ENCODE assay signal across 13 cellular contexts in the genomic region with DNA sequence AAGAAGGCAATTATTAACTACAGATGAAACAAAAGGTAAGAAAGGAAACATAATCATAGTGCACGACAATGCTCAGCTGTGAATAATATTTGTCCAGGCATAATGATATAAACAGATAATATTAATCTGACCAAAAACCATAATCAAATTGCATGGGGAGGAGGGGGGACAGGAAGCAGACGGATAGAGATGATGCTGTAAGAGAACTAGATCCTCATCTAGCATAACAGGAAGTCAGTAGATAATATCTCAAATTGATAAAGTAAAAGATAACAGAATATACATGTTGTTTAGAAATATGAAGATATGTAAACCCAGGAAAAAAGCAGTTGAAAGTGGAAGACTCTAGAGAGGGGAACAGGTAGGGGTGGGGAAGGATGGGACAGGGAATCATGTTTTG.
DNase-seq lines count a peak whose midpoint lies in the region; ATAC-seq and TF ChIP-seq lines count a peak whose summit lies in the region.
"Had no signal": no experiment of that assay in that cellular context is flagged by ENCODE, and none has a peak within 500 bp of the region (broad histone marks: within the 10 kb centered on the region; RNA-seq: fewer than 3 reads in every experiment).

No MANE protein-coding gene starts in this region.

- POLR2A ChIA-PET in CD4-positive, alpha-beta T cell (lab: Charles Lee) = interaction anchor here (0.6 to 1.8 kb wide), 4 partner anchors 9 to 345 kb away, joined by 3 to 8 read pairs (median 4); a partner anchor contains a TSS
- POLR2A ChIA-PET in CD4-positive, alpha-beta memory T cell (lab: Charles Lee; ENCODE audit: partially characterized antibody) = interaction anchor here (1.2 to 2.8 kb wide), 2 partner anchors 20 to 381 kb away, joined by 3 to 9 read pairs; a partner anchor contains a TSS
- POLR2A ChIA-PET in naive thymus-derived CD8-positive, alpha-beta T cell (lab: Charles Lee) = interaction anchor here (1.0 kb wide), 1 partner anchor 20 kb away, joined by 3 read pairs; no protein-coding TSS in a partner anchor

- H3K4me3 ChIP-seq in CD4-positive, alpha-beta memory T cell (ENCODE audit: low read length in 2 of 2) = no peak overlapping the region
- H3K4me3 ChIP-seq: GM23248, HAP-1 had no signal

- no peak overlapping the region for H3K27ac ChIP-seq in CD4-positive, alpha-beta T cell (ENCODE audit: low read depth, low read length)
- H3K27ac ChIP-seq in CD4-positive, alpha-beta memory T cell (ENCODE audit: low read depth, low read length) = no peak overlapping the region
- H3K27ac ChIP-seq: C4-2B, GM23248 had no signal

- no peak for ATAC-seq in CD4-positive, alpha-beta T cell (ENCODE audit: poor library complexity)
- ATAC-seq in naive thymus-derived CD8-positive, alpha-beta T cell = peak in 1 of 2 donors; percentile 25
- ATAC-seq: CD8-positive, alpha-beta T cell had no signal

- peaks cover 4% of the 10 kb centered on the region for H3K9me3 ChIP-seq in CD4-positive, alpha-beta T cell (ENCODE audit: control insufficient read depth, low read length)
- no peaks in the 10 kb centered on the region for H3K9me3 ChIP-seq in CD4-positive, alpha-beta memory T cell (ENCODE audit: control insufficient read depth in 1 of 2, low read length in 2 of 2)
- H3K9me3 ChIP-seq: HAP-1 had no signal

- no peak for TF ChIP-seq CTCF in CD4-positive, alpha-beta T cell (IDR thresholded peaks at IDR 0.05)
- TF ChIP-seq CTCF in progenitor cell of endocrine pancreas (IDR thresholded peaks at IDR 0.05; ENCODE audit: unreplicated experiment) = no peak

- peaks cover 29% of the 10 kb centered on the region for H3K4me1 ChIP-seq in CD4-positive, alpha-beta memory T cell (ENCODE audit: insufficient read depth, low read length)
- H3K4me1 ChIP-seq: HAP-1 had no signal

- H3K4me1 Mint-ChIP-seq in CD4-positive, alpha-beta T cell (ENCODE audit: low read depth) = peaks cover 43% of the 10 kb centered on the region
- H3K4me1 Mint-ChIP-seq in CD4-positive, alpha-beta memory T cell = peaks cover 18 to 32% (median 25%) of the 10 kb centered on the region in 4 donors
- H3K4me1 Mint-ChIP-seq in T-helper 2 cell treated with Interferon-gamma antibody and Interleukin-4, amounts not matched to agents 5 μg/mL and 100 μg/mL, for 36 hours (ENCODE audit: low read depth) = peaks cover 17% of the 10 kb centered on the region
- H3K4me1 Mint-ChIP-seq in naive thymus-derived CD8-positive, alpha-beta T cell = peaks cover 8 to 24% (median 23%) of the 10 kb centered on the region in 4 donors
- no peaks in the 10 kb centered on the region for H3K4me1 Mint-ChIP-seq in progenitor cell of endocrine pancreas (ENCODE audit: low read depth)

- peak overlapping the region; percentile 72 for H3K27ac Mint-ChIP-seq in CD4-positive, alpha-beta T cell
- H3K27ac Mint-ChIP-seq in CD4-positive, alpha-beta memory T cell = peak overlapping the region in 5 of 7 donors; percentile 48 to 77 (median 73)
- H3K27ac Mint-ChIP-seq in T-helper 2 cell treated with Interferon-gamma antibody and Interleukin-4, amounts not matched to agents 5 μg/mL and 100 μg/mL, for 36 hours = peak overlapping the region; percentile 32
- H3K27ac Mint-ChIP-seq in naive thymus-derived CD8-positive, alpha-beta T cell = peak overlapping the region in 6 of 10 donors; percentile 6 to 86 (median 77)
- H3K27ac Mint-ChIP-seq in progenitor cell of endocrine pancreas = no peak overlapping the region
- H3K27ac Mint-ChIP-seq: CD8-positive, alpha-beta T cell had no signal

- H3K36me3 Mint-ChIP-seq in CD4-positive, alpha-beta T cell (ENCODE audit: low read depth) = no peaks in the 10 kb centered on the region
- peaks cover 0 to 3% of the 10 kb centered on the region in 2 donors for H3K36me3 Mint-ChIP-seq in CD4-positive, alpha-beta memory T cell
- no peaks in the 10 kb centered on the region for H3K36me3 Mint-ChIP-seq in T-helper 2 cell treated with Interferon-gamma antibody and Interleukin-4, amounts not matched to agents 5 μg/mL and 100 μg/mL, for 36 hours (ENCODE audit: low read depth)
- H3K36me3 Mint-ChIP-seq in naive thymus-derived CD8-positive, alpha-beta T cell = peaks cover 0 to 6% (median 4%) of the 10 kb centered on the region in 3 donors
- no peaks in the 10 kb centered on the region for H3K36me3 Mint-ChIP-seq in progenitor cell of endocrine pancreas (ENCODE audit: insufficient read depth)
- H3K36me3 Mint-ChIP-seq: CD8-positive, alpha-beta T cell had no signal

- no peaks in the 10 kb centered on the region for H3K9me3 Mint-ChIP-seq in CD4-positive, alpha-beta T cell
- peaks cover 2 to 18% (median 4%) of the 10 kb centered on the region in 8 donors for H3K9me3 Mint-ChIP-seq in CD4-positive, alpha-beta memory T cell
- peaks cover 4% of the 10 kb centered on the region for H3K9me3 Mint-ChIP-seq in T-helper 2 cell treated with Interferon-gamma antibody and Interleukin-4, amounts not matched to agents 5 μg/mL and 100 μg/mL, for 36 hours
- peaks cover 0 to 14% (median 5%) of the 10 kb centered on the region in 9 donors for H3K9me3 Mint-ChIP-seq in naive thymus-derived CD8-positive, alpha-beta T cell
- peaks cover 8% of the 10 kb centered on the region for H3K9me3 Mint-ChIP-seq in progenitor cell of endocrine pancreas (ENCODE audit: low read depth)

- H3K27me3 ChIP-seq in CD4-positive, alpha-beta T cell (ENCODE audit: control insufficient read depth, insufficient read depth, low read length) = no peaks in the 10 kb centered on the region
- no peaks in the 10 kb centered on the region for H3K27me3 ChIP-seq in CD4-positive, alpha-beta memory T cell (ENCODE audit: insufficient read depth, low read length)

- H3K27me3 Mint-ChIP-seq in CD4-positive, alpha-beta T cell = no peaks in the 10 kb centered on the region
- H3K27me3 Mint-ChIP-seq in CD4-positive, alpha-beta memory T cell = peaks cover 0 to 1% of the 10 kb centered on the region in 2 donors
- peaks cover 15% of the 10 kb centered on the region for H3K27me3 Mint-ChIP-seq in T-helper 2 cell treated with Interferon-gamma antibody and Interleukin-4, amounts not matched to agents 5 μg/mL and 100 μg/mL, for 36 hours (ENCODE audit: low read depth)
- H3K27me3 Mint-ChIP-seq in naive thymus-derived CD8-positive, alpha-beta T cell = no peaks in the 10 kb centered on the region
- H3K27me3 Mint-ChIP-seq in progenitor cell of endocrine pancreas = peaks cover 13% of the 10 kb centered on the region

- intact Hi-C loops in CD4-positive, alpha-beta T cell (cut with DNase I, micrococcal nuclease) = no loop called here
- intact Hi-C loops in CD4-positive, alpha-beta memory T cell (cut with micrococcal nuclease) = no loop called here

- H3K36me3 ChIP-seq in CD4-positive, alpha-beta memory T cell (ENCODE audit: insufficient read depth, low read length) = no peaks in the 10 kb centered on the region
- H3K36me3 ChIP-seq: HAP-1 had no signal

- H3K4me3 Mint-ChIP-seq in CD4-positive, alpha-beta T cell = peak overlapping the region; percentile 42
- H3K4me3 Mint-ChIP-seq in CD4-positive, alpha-beta memory T cell = peak overlapping the region in 5 of 8 donors; percentile 23 to 76 (median 57)
- H3K4me3 Mint-ChIP-seq in T-helper 2 cell treated with Interferon-gamma antibody and Interleukin-4, amounts not matched to agents 5 μg/mL and 100 μg/mL, for 36 hours = peak overlapping the region; percentile 23
- H3K4me3 Mint-ChIP-seq in naive thymus-derived CD8-positive, alpha-beta T cell = peak overlapping the region in 4 of 10 donors; percentile 36 to 55 (median 42)
- no peak overlapping the region for H3K4me3 Mint-ChIP-seq in progenitor cell of endocrine pancreas (ENCODE audit: low read depth)
- H3K4me3 Mint-ChIP-seq: CD8-positive, alpha-beta T cell had no signal

- CTCF ChIA-PET in CD4-positive, alpha-beta T cell (lab: Charles Lee) = no interaction called here
- CTCF ChIA-PET in CD4-positive, alpha-beta memory T cell (lab: Charles Lee; ENCODE audit: partially characterized antibody) = interaction anchor here (1.4 to 2.6 kb wide), 6 partner anchors 9 to 336 kb away, joined by 5 to 20 read pairs (median 8); a partner anchor contains a TSS

- DNase-seq in CD4-positive, alpha-beta T cell = no peak
- peak in 1 of 5 donors; percentile 19 for DNase-seq in CD4-positive, alpha-beta memory T cell
- DNase-seq in T-helper 2 cell treated with Interferon-gamma antibody and Interleukin-4, amounts not matched to agents 5 μg/mL and 100 μg/mL, for 36 hours (ENCODE audit: low spot score) = no peak
- peak in 1 of 10 donors; percentile 11 for DNase-seq in naive thymus-derived CD8-positive, alpha-beta T cell
- no peak for DNase-seq in progenitor cell of endocrine pancreas (ENCODE audit: low spot score, unreplicated experiment)
- DNase-seq in DMS79 treated with DMSO at 0.1 percent for 48 hours (lab: John Stamatoyannopoulos, UW) = no peak
- DNase-seq: ACHN; AML-193; Calu3; CD8-positive, alpha-beta T cell; GM23248 had no signal
